8 cellular contexts compared by ENCODE assay signal in genomic region chr11:36289226-36289852, GRCh38.
DNase-seq lines count a peak whose midpoint lies in the region; ATAC-seq and TF ChIP-seq lines count a peak whose summit lies in the region.

Gene COMMD9 (minus strand): TSS chr11:36289424. CDS start chr11:36289412, 12 bp downstream.

- peak; percentile 64 for DNase-seq in AG09319 (ENCODE audit: extremely low read depth, low read depth)
- peak; percentile 86 for DNase-seq in NCI-H446 treated with DMSO at 0.1 percent for 48 hours (lab: John Stamatoyannopoulos, UW)
- peak; percentile 91 for DNase-seq in activated CD4-positive, CD25-positive, alpha-beta regulatory T cell treated with anti-CD3 and anti-CD28 coated beads, Interleukin-2, amount 50 U/mL, for 72 hours
- DNase-seq in cerebellar nuclear complex (lab: John Stamatoyannopoulos, UW): peak; percentile 10 to 73
- DNase-seq in islet precursor cell: peak; percentile 98
- peak; percentile 92 to 94 (median 92) for DNase-seq in stimulated activated CD4-positive, alpha-beta T cell treated with anti-CD3 and anti-CD28 coated beads, Interleukin-12 subunit alpha, Interleukin-12 subunit beta, amount 100 ng/mL, for 48 hours (ENCODE audit: low read depth in 2 of 3, low spot score in 1 of 3)

- ATAC-seq in GM19035 (IDR thresholded peaks at IDR 0.05; ENCODE audit: unreplicated experiment) (peak; percentile 99), HG03354 (IDR thresholded peaks at IDR 0.05; ENCODE audit: poor library complexity, severe bottlenecking, unreplicated experiment) (peak; percentile 99)

- TF ChIP-seq CTCF in AG09319 (IDR thresholded peaks at IDR 0.05; ENCODE audit: low read depth, low read length): no peak

Comparison
In these comparisons a context has a peak if more than half of its experiments do, and no peak if none do; other contexts are left out.
1. Peak in every context shown above with its lines: DNase-seq and ATAC-seq.
2. DNase-seq: peak in every context shown above with its lines; median percentile 98 in islet precursor cell; 92 in stimulated activated CD4-positive, alpha-beta T cell treated with anti-CD3 and anti-CD28 coated beads, Interleukin-12 subunit alpha, Interleukin-12 subunit beta, amount 100 ng/mL, for 48 hours; 91 in activated CD4-positive, CD25-positive, alpha-beta regulatory T cell treated with anti-CD3 and anti-CD28 coated beads, Interleukin-2, amount 50 U/mL, for 72 hours; 86 in NCI-H446 treated with DMSO at 0.1 percent for 48 hours; 64 in AG09319; 42 in cerebellar nuclear complex.